ENCODE assay signal across 8 cellular contexts in the genomic region with DNA sequence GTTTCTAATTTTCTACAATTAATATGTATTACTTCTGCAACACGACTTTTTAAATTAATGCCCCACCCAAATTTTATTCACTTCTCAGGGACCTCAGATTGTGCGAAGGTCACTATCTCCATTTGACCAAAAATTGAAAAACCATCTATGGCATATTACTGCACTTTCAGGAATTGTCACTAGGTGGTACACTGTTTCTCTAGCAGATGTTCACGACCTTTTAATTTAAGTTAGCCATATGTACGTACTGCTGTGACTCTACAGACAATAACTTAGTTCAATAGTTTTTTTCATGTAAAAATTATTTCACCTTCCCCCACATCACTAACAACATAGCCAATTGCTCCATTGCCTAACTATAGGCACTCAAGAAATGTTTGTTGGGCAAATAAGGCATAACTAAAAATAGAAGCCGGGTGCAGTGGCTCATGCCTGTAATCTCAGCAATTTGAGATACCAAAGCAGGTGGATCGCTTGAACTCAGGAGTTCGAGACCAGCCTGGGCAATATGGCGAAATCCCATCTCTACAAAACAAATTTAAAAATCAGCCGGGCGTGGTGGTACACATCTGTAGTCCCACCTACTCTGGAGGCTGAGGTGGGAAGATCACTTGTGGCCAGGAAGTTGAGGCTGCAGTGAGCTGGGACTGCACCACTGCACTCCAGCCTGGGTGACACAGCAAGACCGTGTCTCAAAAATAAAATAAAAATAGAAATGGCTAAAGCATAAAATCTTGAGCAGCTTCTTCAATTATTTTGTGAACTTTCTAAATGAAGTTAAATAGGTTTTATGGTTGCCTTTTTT.
A peak's percentile ranks its signal among the peaks of the same experiment; 100 is the strongest.
DNase-seq lines count a peak whose midpoint lies in the region; ATAC-seq and TF ChIP-seq lines count a peak whose summit lies in the region.

No MANE protein-coding gene starts in this region.

- CTCF ChIA-PET in HEK293 (lab: Yijun Ruan, JAX), result interaction anchor here (0.6 to 1.5 kb wide), 2 partner anchors 47 to 268 kb away, joined by 3 to 5 read pairs; no protein-coding TSS in a partner anchor

- H3K4me1 ChIP-seq in HEK293 (ENCODE audit: control insufficient read depth, insufficient read depth, low read length), result no peaks in the 10 kb centered on the region
- H3K4me1 ChIP-seq in mucosa of descending colon (ENCODE audit: low read depth), result peaks cover 15% of the 10 kb centered on the region

- H3K4me3 ChIP-seq in HEK293 (ENCODE audit: low read depth, low read length), result no peak overlapping the region
- no peak overlapping the region for H3K4me3 ChIP-seq in astrocyte of the cerebellum (ENCODE audit: low read depth, low read length)
- no peak overlapping the region for H3K4me3 ChIP-seq in mucosa of descending colon

- H3K27ac ChIP-seq in HEK293 (ENCODE audit: extremely low read depth, low read depth, low read length), result no peak overlapping the region

- POLR2A ChIA-PET in HEK293 (lab: Yijun Ruan, JAX), result no interaction called here

- in situ Hi-C loops in astrocyte of the cerebellum (cut with HindIII; ENCODE audit: low sequenced_read_pairs), result no loop called here

- intact Hi-C loops in mucosa of descending colon (cut with DNase I, micrococcal nuclease), result no loop called here

- TF ChIP-seq CTCF in HEK293 (tag by site-specific recombination; IDR thresholded peaks at IDR 0.05) (no peak), astrocyte of the cerebellum (IDR thresholded peaks at IDR 0.05; ENCODE audit: low read depth, low read length, missing control alignments) (peak; percentile 63), mucosa of descending colon (IDR thresholded peaks at IDR 0.05) (peak; percentile 16)

- peak; percentile 34 for ATAC-seq in mucosa of descending colon

- H3K9me3 ChIP-seq in HEK293 (ENCODE audit: control insufficient read depth, insufficient read depth, low read depth, low read length) (no peaks in the 10 kb centered on the region), mucosa of descending colon (no peaks in the 10 kb centered on the region)

- peak; percentile 14 for DNase-seq in NCI-H748 (lab: John Stamatoyannopoulos, UW; ENCODE audit: unreplicated experiment)
- DNase-seq in NCI-H748 treated with DMSO at 0.1 percent for 48 hours (lab: John Stamatoyannopoulos, UW), result no peak
- peak; percentile 5 for DNase-seq in NCI-H146 treated with DMSO at 0.1 percent for 48 hours (lab: John Stamatoyannopoulos, UW; ENCODE audit: unreplicated experiment)
- no peak for DNase-seq in astrocyte of the cerebellum (ENCODE audit: low read depth)
- DNase-seq in mucosa of descending colon, result peak in 1 of 3 donors; percentile 17
- no peak for DNase-seq in activated CD4-positive, alpha-beta T cell treated with anti-CD3 and anti-CD28 coated beads for 1 hour
- DNase-seq in 8988T, result no peak

- H3K36me3 ChIP-seq in HEK293 (ENCODE audit: control insufficient read depth in 2 of 2, insufficient read depth in 1 of 2, low read length in 2 of 2) (no peaks in the 10 kb centered on the region), mucosa of descending colon (ENCODE audit: low read depth) (no peaks in the 10 kb centered on the region)

TF ChIP-seq in HEK293, 187 proteins besides CTCF, POLR2A, EP300 and RAD21:
- no peak for TF ChIP-seq ZNF704 (tag by site-specific recombination; IDR thresholded peaks at IDR 0.05)
- no peak for TF ChIP-seq ZNF473 (tag by site-specific recombination; IDR thresholded peaks at IDR 0.05)
- no peak for TF ChIP-seq ZNF324 (tag by site-specific recombination; IDR thresholded peaks at IDR 0.05)
- no peak for TF ChIP-seq ZNF837 (tag by site-specific recombination; IDR thresholded peaks at IDR 0.05)
- TF ChIP-seq ZNF654 (tag by site-specific recombination; IDR thresholded peaks at IDR 0.05; ENCODE audit: low read depth), result peak; percentile 53

Comparison
In these comparisons a context has a peak if more than half of its experiments do, and no peak if none do; other contexts are left out.
1. DNase-seq: peak in NCI-H748 (single experiment) and NCI-H146 treated with DMSO at 0.1 percent for 48 hours (single experiment); none in NCI-H748 treated with DMSO at 0.1 percent for 48 hours (single experiment), astrocyte of the cerebellum (single experiment), activated CD4-positive, alpha-beta T cell treated with anti-CD3 and anti-CD28 coated beads for 1 hour (single experiment) and 8988T (single experiment).